In the genomic region with DNA sequence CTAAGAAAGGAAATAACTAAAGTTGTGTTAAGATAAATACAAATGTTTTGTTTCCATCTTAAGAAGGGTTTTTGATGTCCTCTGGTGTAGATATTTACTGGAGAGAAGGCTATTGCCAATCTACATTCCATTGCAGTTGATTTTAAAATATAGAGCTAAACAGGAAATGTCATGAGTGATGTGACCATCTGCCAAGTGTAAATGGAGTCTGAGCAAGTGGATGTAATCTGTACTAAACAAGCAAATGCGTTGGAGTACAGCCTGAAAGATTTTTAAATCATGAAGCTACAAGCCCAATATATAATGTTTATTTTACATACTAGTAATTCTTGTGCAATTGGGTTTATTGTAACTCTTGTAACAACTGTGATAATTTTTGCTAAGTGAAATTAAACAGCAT, we compare ENCODE assay signal across 18 cellular contexts. TPM values are rescaled to one million over a fixed set of nuclear protein-coding genes. Genes with fewer than 3 reads are reported as not detected.
A peak's percentile ranks its signal among the peaks of the same experiment; 100 is the strongest.
DNase-seq lines count a peak whose midpoint lies in the region; ATAC-seq and TF ChIP-seq lines count a peak whose summit lies in the region.
"Had no signal": no experiment of that assay in that cellular context is flagged by ENCODE, and none has a peak within 500 bp of the region (broad histone marks: within the 10 kb centered on the region; RNA-seq: fewer than 3 reads in every experiment).

No MANE protein-coding gene starts in this region.

- no peaks in the 10 kb centered on the region for H3K4me1 ChIP-seq in breast epithelium
- H3K4me1 ChIP-seq: HAP-1 had no signal

- no peaks in the 10 kb centered on the region for H3K27me3 Mint-ChIP-seq in MCF 10A (ENCODE audit: insufficient read depth, unreplicated experiment)
- H3K27me3 Mint-ChIP-seq in activated T-helper 1 cell treated with anti-CD3 and anti-CD28 coated beads, Interleukin-12 subunit alpha, Interleukin-12 subunit beta, Interleukin-2, Interleukin-4 antibody, amounts not matched to agents 30 ng/mL and 10 ng/mL and 1 ng/mL, durations not matched to agents 14 hours and 24 hours and 36 hours (ENCODE audit: insufficient read depth): no peaks in the 10 kb centered on the region
- H3K27me3 Mint-ChIP-seq: memory B cell had no signal

- intact Hi-C loops in MCF 10A (cut with micrococcal nuclease): no loop called here
- intact Hi-C loops in breast epithelium (cut with DNase I; ENCODE audit: low total_unique reads): no loop called here
- intact Hi-C loops in activated T-helper 1 cell treated with anti-CD3 and anti-CD28 coated beads, Interleukin-12 subunit alpha, Interleukin-12 subunit beta, Interleukin-2, Interleukin-4 antibody, amounts not matched to agents 30 ng/mL and 10 ng/mL and 1 ng/mL, durations not matched to agents 14 hours and 24 hours and 36 hours (cut with micrococcal nuclease): no loop called here

- POLR2A ChIA-PET in MCF 10A (lab: Yijun Ruan, JAX): interaction anchor here (0.5 to 1.3 kb wide), 5 partner anchors 11 to 202 kb away, joined by 3 to 4 read pairs (median 3); no protein-coding TSS in a partner anchor
- POLR2A ChIA-PET in RWPE1 (lab: Yijun Ruan, JAX; ENCODE audit: low non-redundant PET): interaction anchor here (0.6 kb wide), 1 partner anchor 334 kb away, joined by 7 read pairs; no protein-coding TSS in a partner anchor

- H3K36me3 ChIP-seq in breast epithelium: no peaks in the 10 kb centered on the region
- H3K36me3 ChIP-seq: HAP-1, neural progenitor cell had no signal

- no peaks in the 10 kb centered on the region for H3K36me3 Mint-ChIP-seq in MCF 10A (ENCODE audit: insufficient read depth, unreplicated experiment)
- H3K36me3 Mint-ChIP-seq in activated T-helper 1 cell treated with anti-CD3 and anti-CD28 coated beads, Interleukin-12 subunit alpha, Interleukin-12 subunit beta, Interleukin-2, Interleukin-4 antibody, amounts not matched to agents 30 ng/mL and 10 ng/mL and 1 ng/mL, durations not matched to agents 14 hours and 24 hours and 36 hours (ENCODE audit: low read depth): no peaks in the 10 kb centered on the region
- H3K36me3 Mint-ChIP-seq: memory B cell had no signal

- ATAC-seq in HG03571 (IDR thresholded peaks at IDR 0.05; ENCODE audit: unreplicated experiment) (no peak), GM19452 (IDR thresholded peaks at IDR 0.05; ENCODE audit: unreplicated experiment) (no peak)
- no peak for ATAC-seq in stimulated activated naive CD8-positive, alpha-beta T cell treated with anti-CD3 and anti-CD28 coated beads, Interleukin-15, Interleukin-2, amounts not matched to agents 100 U/mL and 50 U/mL, for 24 hours

- peaks cover 5% of the 10 kb centered on the region for H3K4me1 Mint-ChIP-seq in MCF 10A (ENCODE audit: insufficient read depth, unreplicated experiment)
- H3K4me1 Mint-ChIP-seq in activated T-helper 1 cell treated with anti-CD3 and anti-CD28 coated beads, Interleukin-12 subunit alpha, Interleukin-12 subunit beta, Interleukin-2, Interleukin-4 antibody, amounts not matched to agents 30 ng/mL and 10 ng/mL and 1 ng/mL, durations not matched to agents 14 hours and 24 hours and 36 hours (ENCODE audit: low read depth): no peaks in the 10 kb centered on the region
- H3K4me1 Mint-ChIP-seq: memory B cell had no signal

- CTCF ChIA-PET in MCF 10A (lab: Yijun Ruan, JAX) (interaction anchor here (1.2 kb wide), 1 partner anchor 1184 kb away, joined by 3 read pairs; no protein-coding TSS in a partner anchor), RWPE1 (lab: Yijun Ruan, JAX) (interaction anchor here (0.6 to 1.1 kb wide), 2 partner anchors 11 to 189 kb away, joined by 3 to 4 read pairs; no protein-coding TSS in a partner anchor)

- no TSS peak for BruUV-seq in MCF 10A (replicated peaks; lab: Mats Ljungman, UMichigan)

- no peak overlapping the region for H3K27ac ChIP-seq in breast epithelium
- H3K27ac ChIP-seq in RWPE1: no peak overlapping the region
- H3K27ac ChIP-seq: epithelial cell of prostate, neural progenitor cell had no signal

- DNase-seq in MCF 10A (ENCODE audit: unreplicated experiment): peak; percentile 26
- DNase-seq in breast epithelium (ENCODE audit: low spot score in 2 of 2): no peak
- DNase-seq in RWPE1 (ENCODE audit: low spot score): peak; percentile 5
- peak; percentile 14 for DNase-seq in fibroblast of villous mesenchyme (ENCODE audit: low read depth)
- no peak for DNase-seq in activated T-helper 1 cell treated with anti-CD3 and anti-CD28 coated beads, Interleukin-12 subunit alpha, Interleukin-12 subunit beta, Interleukin-2, Interleukin-4 antibody, amounts not matched to agents 30 ng/mL and 10 ng/mL and 1 ng/mL, durations not matched to agents 14 hours and 24 hours and 36 hours (ENCODE audit: low spot score)
- no peak for DNase-seq in stimulated activated naive CD8-positive, alpha-beta T cell treated with anti-CD3 and anti-CD28 coated beads, Interleukin-15, Interleukin-2, amounts not matched to agents 100 U/mL and 50 U/mL, for 24 hours
- DNase-seq: activated effector memory CD4-positive, alpha-beta T cell treated with anti-CD3 and anti-CD28 coated beads, Interleukin-2, amount 50 U/mL, for 16 hours; AML-193; aorta; cortex of kidney; head of caudate nucleus; islet precursor cell had no signal

- H3K4me3 ChIP-seq in breast epithelium (no peak overlapping the region), fibroblast of villous mesenchyme (ENCODE audit: low read depth, low read length) (no peak overlapping the region)
- H3K4me3 ChIP-seq: HAP-1, neural progenitor cell had no signal

- H3K9me3 ChIP-seq in breast epithelium: peaks cover 0 to 8% of the 10 kb centered on the region in 2 donors
- H3K9me3 ChIP-seq: HAP-1 had no signal

- H3K27ac Mint-ChIP-seq in MCF 10A (ENCODE audit: low read depth, unreplicated experiment): no peak overlapping the region
- H3K27ac Mint-ChIP-seq in activated T-helper 1 cell treated with anti-CD3 and anti-CD28 coated beads, Interleukin-12 subunit alpha, Interleukin-12 subunit beta, Interleukin-2, Interleukin-4 antibody, amounts not matched to agents 30 ng/mL and 10 ng/mL and 1 ng/mL, durations not matched to agents 14 hours and 24 hours and 36 hours: no peak overlapping the region
- H3K27ac Mint-ChIP-seq: memory B cell, neural progenitor cell had no signal

- peaks cover 7% of the 10 kb centered on the region for H3K9me3 Mint-ChIP-seq in MCF 10A (ENCODE audit: unreplicated experiment)
- peaks cover 13% of the 10 kb centered on the region for H3K9me3 Mint-ChIP-seq in activated T-helper 1 cell treated with anti-CD3 and anti-CD28 coated beads, Interleukin-12 subunit alpha, Interleukin-12 subunit beta, Interleukin-2, Interleukin-4 antibody, amounts not matched to agents 30 ng/mL and 10 ng/mL and 1 ng/mL, durations not matched to agents 14 hours and 24 hours and 36 hours

- TF ChIP-seq POLR2A in breast epithelium (IDR thresholded peaks at IDR 0.05): no peak

- TF ChIP-seq CTCF in MCF 10A (IDR thresholded peaks at IDR 0.05; ENCODE audit: unreplicated experiment): no peak
- no peak for TF ChIP-seq CTCF in breast epithelium (IDR thresholded peaks at IDR 0.05)
- TF ChIP-seq CTCF in RWPE1 (conservative IDR thresholded peaks at IDR 0.05; ENCODE audit: low read depth): no peak
- no peak for TF ChIP-seq CTCF in fibroblast of villous mesenchyme (IDR thresholded peaks at IDR 0.05; ENCODE audit: insufficient read depth, low read depth, low read length)

- no peak overlapping the region for H3K4me3 Mint-ChIP-seq in MCF 10A (ENCODE audit: unreplicated experiment)
- H3K4me3 Mint-ChIP-seq in activated T-helper 1 cell treated with anti-CD3 and anti-CD28 coated beads, Interleukin-12 subunit alpha, Interleukin-12 subunit beta, Interleukin-2, Interleukin-4 antibody, amounts not matched to agents 30 ng/mL and 10 ng/mL and 1 ng/mL, durations not matched to agents 14 hours and 24 hours and 36 hours: no peak overlapping the region
- H3K4me3 Mint-ChIP-seq: memory B cell, neural progenitor cell had no signal

- no peaks in the 10 kb centered on the region for H3K27me3 ChIP-seq in breast epithelium
- H3K27me3 ChIP-seq: neural progenitor cell had no signal

RNA-seq across cellular contexts. Expression of gene FLRT3, which starts 47.0 kb away (rescaled TPM):
- total RNA-seq in MCF 10A (2022): 13.3 and 15.7 TPM in 2 replicates
- 10 to 100 TPM in 1 of 3 donors, 1 to 10 TPM in 1, under 1 TPM in 1; under 0.01 to 12.0 (median 6.2) TPM for total RNA-seq in breast epithelium
- 2.2 and 2.6 TPM in 2 replicates for total RNA-seq in fibroblast of villous mesenchyme
- total RNA-seq in activated T-helper 1 cell treated with anti-CD3 and anti-CD28 coated beads, Interleukin-12 subunit alpha, Interleukin-12 subunit beta, Interleukin-2, Interleukin-4 antibody, amounts not matched to agents 30 ng/mL and 10 ng/mL and 1 ng/mL, durations not matched to agents 14 hours and 24 hours and 36 hours: not detected in 2 replicates

Comparison
In these comparisons a context has a peak if more than half of its experiments do, and no peak if none do; other contexts are left out.
1. DNase-seq: peak in MCF 10A (single experiment), RWPE1 (single experiment) and fibroblast of villous mesenchyme (single experiment); none in breast epithelium (0 of 2), activated T-helper 1 cell treated with anti-CD3 and anti-CD28 coated beads, Interleukin-12 subunit alpha, Interleukin-12 subunit beta, Interleukin-2, Interleukin-4 antibody, amounts not matched to agents 30 ng/mL and 10 ng/mL and 1 ng/mL, durations not matched to agents 14 hours and 24 hours and 36 hours (single experiment) and stimulated activated naive CD8-positive, alpha-beta T cell treated with anti-CD3 and anti-CD28 coated beads, Interleukin-15, Interleukin-2, amounts not matched to agents 100 U/mL and 50 U/mL, for 24 hours (single experiment).